ENCODE assay signal across 1 cellular context in the genomic region with DNA sequence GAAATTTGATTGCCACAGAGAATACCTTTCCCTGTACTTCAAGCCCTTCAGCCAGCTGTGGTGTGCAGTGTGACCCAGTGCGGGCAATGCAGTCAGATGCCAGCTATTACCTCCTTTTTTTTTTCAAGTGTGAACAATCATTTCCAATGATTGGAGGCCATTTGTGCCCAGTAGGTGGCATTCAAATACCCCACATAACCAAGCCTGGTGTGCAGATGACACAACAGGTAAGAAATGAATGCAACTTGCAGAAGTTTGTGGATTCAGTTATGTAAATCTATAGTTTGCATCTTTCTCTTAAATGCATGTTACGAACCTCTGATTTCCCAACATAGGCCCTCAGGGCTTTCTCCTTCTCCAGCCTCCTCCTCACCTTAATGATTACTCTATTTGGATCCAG.
TF ChIP-seq lines count a peak whose summit lies in the region.

No MANE protein-coding gene starts in this region.

TF ChIP-seq in WTC11, 78 proteins besides CTCF, POLR2A, EP300 and RAD21 (continued from another document):
- TF ChIP-seq, protein P1, sequence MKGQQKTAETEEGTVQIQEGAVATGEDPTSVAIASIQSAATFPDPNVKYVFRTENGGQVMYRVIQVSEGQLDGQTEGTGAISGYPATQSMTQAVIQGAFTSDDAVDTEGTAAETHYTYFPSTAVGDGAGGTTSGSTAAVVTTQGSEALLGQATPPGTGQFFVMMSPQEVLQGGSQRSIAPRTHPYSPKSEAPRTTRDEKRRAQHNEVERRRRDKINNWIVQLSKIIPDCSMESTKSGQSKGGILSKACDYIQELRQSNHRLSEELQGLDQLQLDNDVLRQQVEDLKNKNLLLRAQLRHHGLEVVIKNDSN (CRISPR knock-in tag; IDR thresholded peaks at IDR 0.05), result no peak
- TF ChIP-seq, protein P2, sequence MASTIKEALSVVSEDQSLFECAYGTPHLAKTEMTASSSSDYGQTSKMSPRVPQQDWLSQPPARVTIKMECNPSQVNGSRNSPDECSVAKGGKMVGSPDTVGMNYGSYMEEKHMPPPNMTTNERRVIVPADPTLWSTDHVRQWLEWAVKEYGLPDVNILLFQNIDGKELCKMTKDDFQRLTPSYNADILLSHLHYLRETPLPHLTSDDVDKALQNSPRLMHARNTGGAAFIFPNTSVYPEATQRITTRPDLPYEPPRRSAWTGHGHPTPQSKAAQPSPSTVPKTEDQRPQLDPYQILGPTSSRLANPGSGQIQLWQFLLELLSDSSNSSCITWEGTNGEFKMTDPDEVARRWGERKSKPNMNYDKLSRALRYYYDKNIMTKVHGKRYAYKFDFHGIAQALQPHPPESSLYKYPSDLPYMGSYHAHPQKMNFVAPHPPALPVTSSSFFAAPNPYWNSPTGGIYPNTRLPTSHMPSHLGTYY (CRISPR knock-in tag; IDR thresholded peaks at IDR 0.05), result no peak
- TF ChIP-seq FOXJ3 (CRISPR knock-in tag; IDR thresholded peaks at IDR 0.05; ENCODE audit: borderline replicate concordance), result no peak
- no peak for TF ChIP-seq SMAD3 (CRISPR knock-in tag; IDR thresholded peaks at IDR 0.05; ENCODE audit: borderline replicate concordance)
- no peak for TF ChIP-seq JAZF1 (CRISPR knock-in tag; IDR thresholded peaks at IDR 0.05)
- TF ChIP-seq, protein P3, sequence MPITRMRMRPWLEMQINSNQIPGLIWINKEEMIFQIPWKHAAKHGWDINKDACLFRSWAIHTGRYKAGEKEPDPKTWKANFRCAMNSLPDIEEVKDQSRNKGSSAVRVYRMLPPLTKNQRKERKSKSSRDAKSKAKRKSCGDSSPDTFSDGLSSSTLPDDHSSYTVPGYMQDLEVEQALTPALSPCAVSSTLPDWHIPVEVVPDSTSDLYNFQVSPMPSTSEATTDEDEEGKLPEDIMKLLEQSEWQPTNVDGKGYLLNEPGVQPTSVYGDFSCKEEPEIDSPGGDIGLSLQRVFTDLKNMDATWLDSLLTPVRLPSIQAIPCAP (CRISPR knock-in tag; IDR thresholded peaks at IDR 0.05), result no peak
- no peak for TF ChIP-seq GTF2I (CRISPR knock-in tag; conservative IDR thresholded peaks at IDR 0.05)
- TF ChIP-seq, protein P4, sequence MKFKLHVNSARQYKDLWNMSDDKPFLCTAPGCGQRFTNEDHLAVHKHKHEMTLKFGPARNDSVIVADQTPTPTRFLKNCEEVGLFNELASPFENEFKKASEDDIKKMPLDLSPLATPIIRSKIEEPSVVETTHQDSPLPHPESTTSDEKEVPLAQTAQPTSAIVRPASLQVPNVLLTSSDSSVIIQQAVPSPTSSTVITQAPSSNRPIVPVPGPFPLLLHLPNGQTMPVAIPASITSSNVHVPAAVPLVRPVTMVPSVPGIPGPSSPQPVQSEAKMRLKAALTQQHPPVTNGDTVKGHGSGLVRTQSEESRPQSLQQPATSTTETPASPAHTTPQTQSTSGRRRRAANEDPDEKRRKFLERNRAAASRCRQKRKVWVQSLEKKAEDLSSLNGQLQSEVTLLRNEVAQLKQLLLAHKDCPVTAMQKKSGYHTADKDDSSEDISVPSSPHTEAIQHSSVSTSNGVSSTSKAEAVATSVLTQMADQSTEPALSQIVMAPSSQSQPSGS (CRISPR knock-in tag; IDR thresholded peaks at IDR 0.05; ENCODE audit: borderline replicate concordance, low read depth), result no peak
- TF ChIP-seq, protein P5, sequence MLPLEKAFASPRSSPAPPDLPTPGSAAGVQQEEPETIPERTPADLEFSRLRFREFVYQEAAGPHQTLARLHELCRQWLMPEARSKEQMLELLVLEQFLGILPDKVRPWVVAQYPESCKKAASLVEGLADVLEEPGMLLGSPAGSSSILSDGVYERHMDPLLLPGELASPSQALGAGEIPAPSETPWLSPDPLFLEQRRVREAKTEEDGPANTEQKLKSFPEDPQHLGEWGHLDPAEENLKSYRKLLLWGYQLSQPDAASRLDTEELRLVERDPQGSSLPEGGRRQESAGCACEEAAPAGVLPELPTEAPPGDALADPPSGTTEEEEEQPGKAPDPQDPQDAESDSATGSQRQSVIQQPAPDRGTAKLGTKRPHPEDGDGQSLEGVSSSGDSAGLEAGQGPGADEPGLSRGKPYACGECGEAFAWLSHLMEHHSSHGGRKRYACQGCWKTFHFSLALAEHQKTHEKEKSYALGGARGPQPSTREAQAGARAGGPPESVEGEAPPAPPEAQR (CRISPR knock-in tag; IDR thresholded peaks at IDR 0.05), result no peak
- TF ChIP-seq NFATC4 (CRISPR knock-in tag; IDR thresholded peaks at IDR 0.05), result no peak
- no peak for TF ChIP-seq ZNF423 (CRISPR knock-in tag; IDR thresholded peaks at IDR 0.05)
- TF ChIP-seq, protein P6, sequence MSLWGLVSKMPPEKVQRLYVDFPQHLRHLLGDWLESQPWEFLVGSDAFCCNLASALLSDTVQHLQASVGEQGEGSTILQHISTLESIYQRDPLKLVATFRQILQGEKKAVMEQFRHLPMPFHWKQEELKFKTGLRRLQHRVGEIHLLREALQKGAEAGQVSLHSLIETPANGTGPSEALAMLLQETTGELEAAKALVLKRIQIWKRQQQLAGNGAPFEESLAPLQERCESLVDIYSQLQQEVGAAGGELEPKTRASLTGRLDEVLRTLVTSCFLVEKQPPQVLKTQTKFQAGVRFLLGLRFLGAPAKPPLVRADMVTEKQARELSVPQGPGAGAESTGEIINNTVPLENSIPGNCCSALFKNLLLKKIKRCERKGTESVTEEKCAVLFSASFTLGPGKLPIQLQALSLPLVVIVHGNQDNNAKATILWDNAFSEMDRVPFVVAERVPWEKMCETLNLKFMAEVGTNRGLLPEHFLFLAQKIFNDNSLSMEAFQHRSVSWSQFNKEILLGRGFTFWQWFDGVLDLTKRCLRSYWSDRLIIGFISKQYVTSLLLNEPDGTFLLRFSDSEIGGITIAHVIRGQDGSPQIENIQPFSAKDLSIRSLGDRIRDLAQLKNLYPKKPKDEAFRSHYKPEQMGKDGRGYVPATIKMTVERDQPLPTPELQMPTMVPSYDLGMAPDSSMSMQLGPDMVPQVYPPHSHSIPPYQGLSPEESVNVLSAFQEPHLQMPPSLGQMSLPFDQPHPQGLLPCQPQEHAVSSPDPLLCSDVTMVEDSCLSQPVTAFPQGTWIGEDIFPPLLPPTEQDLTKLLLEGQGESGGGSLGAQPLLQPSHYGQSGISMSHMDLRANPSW (CRISPR knock-in tag; conservative IDR thresholded peaks at IDR 0.05; ENCODE audit: low read depth), result no peak
- TF ChIP-seq, protein P7, sequence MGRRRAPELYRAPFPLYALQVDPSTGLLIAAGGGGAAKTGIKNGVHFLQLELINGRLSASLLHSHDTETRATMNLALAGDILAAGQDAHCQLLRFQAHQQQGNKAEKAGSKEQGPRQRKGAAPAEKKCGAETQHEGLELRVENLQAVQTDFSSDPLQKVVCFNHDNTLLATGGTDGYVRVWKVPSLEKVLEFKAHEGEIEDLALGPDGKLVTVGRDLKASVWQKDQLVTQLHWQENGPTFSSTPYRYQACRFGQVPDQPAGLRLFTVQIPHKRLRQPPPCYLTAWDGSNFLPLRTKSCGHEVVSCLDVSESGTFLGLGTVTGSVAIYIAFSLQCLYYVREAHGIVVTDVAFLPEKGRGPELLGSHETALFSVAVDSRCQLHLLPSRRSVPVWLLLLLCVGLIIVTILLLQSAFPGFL (CRISPR knock-in tag; IDR thresholded peaks at IDR 0.05; ENCODE audit: borderline replicate concordance), result no peak
